26 cellular contexts compared by ENCODE assay signal in genomic region chr2:118569876-118570535, GRCh38.
A peak's percentile ranks its signal among the peaks of the same experiment; 100 is the strongest.
DNase-seq lines count a peak whose midpoint lies in the region; ATAC-seq and TF ChIP-seq lines count a peak whose summit lies in the region.
"Had no signal": no experiment of that assay in that cellular context is flagged by ENCODE, and none has a peak within 500 bp of the region (broad histone marks: within the 10 kb centered on the region; RNA-seq: fewer than 3 reads in every experiment).

No MANE protein-coding gene starts in this region.

- in situ Hi-C loops in GM23248 (cut with MboI), result loop anchor here (25.0 kb wide), 1 partner anchor 292 kb away; no protein-coding TSS in a partner anchor

- no peak overlapping the region for H3K9ac ChIP-seq in GM23248

- no peaks in the 10 kb centered on the region for H3K36me3 ChIP-seq in GM23248 (ENCODE audit: low read depth)
- H3K36me3 ChIP-seq: BE2C, HAP-1, MG63, SJSA1 had no signal

- no peak overlapping the region for H3K4me2 ChIP-seq in GM23248 (ENCODE audit: unreplicated experiment)

- H3K4me3 ChIP-seq in GM23248, result no peak overlapping the region
- H3K4me3 ChIP-seq: HAP-1, MG63, SJSA1 had no signal

- no peak overlapping the region for H2AFZ ChIP-seq in GM23248

- peaks cover 10% of the 10 kb centered on the region; the same call in 1 of the 2 replicates for H3K4me1 ChIP-seq in GM23248 (ENCODE audit: insufficient read depth)
- H3K4me1 ChIP-seq: BE2C, HAP-1, SJSA1 had no signal

- peak; percentile 36 for ATAC-seq in sciatic nerve

- intact Hi-C loops in sciatic nerve (cut with DNase I), result no loop called here

- no peaks in the 10 kb centered on the region for H3K79me2 ChIP-seq in GM23248 (ENCODE audit: insufficient read depth)

- no peaks in the 10 kb centered on the region for H3F3A ChIP-seq in GM23248 (ENCODE audit: insufficient read depth)

- TF ChIP-seq CTCF in AG09319 (IDR thresholded peaks at IDR 0.05; ENCODE audit: low read depth, low read length), result peak; percentile 9

- no peaks in the 10 kb centered on the region for H3K9me2 ChIP-seq in GM23248 (ENCODE audit: insufficient read depth)

- H4K20me1 ChIP-seq in GM23248 (ENCODE audit: insufficient read depth), result no peaks in the 10 kb centered on the region

- no peak for DNase-seq in AG09319 (ENCODE audit: extremely low read depth, low read depth)
- DNase-seq in GM23248, result peak; percentile 28
- peak; percentile 53 for DNase-seq in fibroblast of peridontal ligament (ENCODE audit: extremely low read depth)
- DNase-seq in sciatic nerve (ENCODE audit: low spot score), result no peak
- DNase-seq in middle frontal gyrus (ENCODE audit: extremely low spot score, low spot score), result no peak
- no peak for DNase-seq in activated CD4-positive, alpha-beta T cell treated with anti-CD3 and anti-CD28 coated beads, Interleukin-2, amount 50 U/mL, for 1 hour
- no peak for DNase-seq in 8988T
- DNase-seq in DMS53 (lab: John Stamatoyannopoulos, UW), result no peak
- DNase-seq: BE2C; DMS153; GOT3; HFFc6; IMR-90; KG1; MG63; NCI-H1417; NCI-H1694; NCI-H2029 treated with DMSO at 0.1 percent for 48 hours; NCI-H446 treated with DMSO at 0.1 percent for 48 hours; NCI-H526; NCI-H82; NK-92 treated with Interleukin-12 subunit alpha and Interleukin-12 subunit beta, amount 100 ng/mL, for 24 hours; Right ventricle myocardium superior; RPMI8226 had no signal

- H3K9me3 ChIP-seq in GM23248 (ENCODE audit: low read depth), result no peaks in the 10 kb centered on the region
- H3K9me3 ChIP-seq: BE2C, HAP-1, MG63, SJSA1 had no signal

- H3K27me3 ChIP-seq in GM23248 (replicated peaks; ENCODE audit: insufficient read depth), result no peaks in the 10 kb centered on the region
- H3K27me3 ChIP-seq: BE2C, MG63 had no signal

- H3K27ac ChIP-seq in GM23248, result no peak overlapping the region
- H3K27ac ChIP-seq: SJSA1 had no signal

- WGBS in GM23248 (ENCODE audit: low coverage in 1 of 2, low lambda C conversion rate in 2 of 2, missing lambda C conversion rate in 2 of 2), 2 experiments, result 34 to 46% methylated on average over 2 of the region's 2 CpGs

Comparison
In these comparisons a context has a peak if more than half of its experiments do, and no peak if none do; other contexts are left out.
1. DNase-seq: peak in GM23248 (single experiment) and fibroblast of peridontal ligament (single experiment); none in AG09319 (single experiment), sciatic nerve (single experiment), middle frontal gyrus (single experiment), activated CD4-positive, alpha-beta T cell treated with anti-CD3 and anti-CD28 coated beads, Interleukin-2, amount 50 U/mL, for 1 hour (single experiment), 8988T (single experiment) and DMS53 (single experiment).